8 cellular contexts compared by ENCODE assay signal in the genomic region with DNA sequence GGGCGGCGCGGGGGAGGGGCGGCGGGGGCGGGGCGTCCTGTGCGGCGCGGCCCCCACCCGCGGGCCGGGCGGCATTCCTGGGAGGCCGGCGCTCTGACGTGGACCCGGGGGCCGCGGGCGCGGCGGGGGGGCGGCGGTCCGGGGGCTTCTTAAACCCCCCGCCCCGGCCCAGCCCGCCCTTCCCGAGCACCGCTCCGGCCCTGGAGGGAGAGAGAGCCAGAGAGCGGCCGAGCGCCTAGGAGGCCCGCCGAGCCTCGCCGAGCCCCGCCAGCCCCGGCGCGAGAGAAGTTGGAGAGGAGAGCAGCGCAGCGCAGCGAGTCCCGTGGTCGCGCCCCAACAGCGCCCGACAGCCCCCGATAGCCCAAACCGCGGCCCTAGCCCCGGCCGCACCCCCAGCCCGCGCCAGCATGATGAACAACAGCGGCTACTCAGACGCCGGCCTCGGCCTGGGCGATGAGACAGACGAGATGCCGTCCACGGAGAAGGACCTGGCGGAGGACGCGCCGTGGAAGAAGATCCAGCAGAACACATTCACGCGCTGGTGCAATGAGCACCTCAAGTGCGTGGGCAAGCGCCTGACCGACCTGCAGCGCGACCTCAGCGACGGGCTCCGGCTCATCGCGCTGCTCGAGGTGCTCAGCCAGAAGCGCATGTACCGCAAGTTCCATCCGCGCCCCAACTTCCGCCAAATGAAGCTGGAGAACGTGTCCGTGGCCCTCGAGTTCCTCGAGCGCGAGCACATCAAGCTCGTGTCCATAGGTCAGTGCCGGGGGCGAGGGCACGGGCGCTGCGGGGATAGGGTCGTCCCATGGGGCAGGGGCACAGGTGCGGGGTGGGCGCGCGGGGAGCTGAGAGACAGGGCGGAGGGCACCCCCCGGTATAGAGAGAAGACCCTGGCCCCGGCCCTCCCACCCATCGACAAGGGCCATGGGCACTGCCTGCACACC. TPM values are rescaled to one million over a fixed set of nuclear protein-coding genes. Genes with fewer than 3 reads are reported as not detected.
DNase-seq lines count a peak whose midpoint lies in the region; ATAC-seq, FAIRE-seq and TF ChIP-seq lines count a peak whose summit lies in the region.

TSS of gene FLNC (plus strand) at position 176 of the 947 bp plus-strand sequence. CDS start at position 408, 232 bp downstream.

- H3K4me1 ChIP-seq in ES-I3 (ENCODE audit: insufficient read depth, low read length) (peaks cover 32% of the 10 kb centered on the region), K562 (replicated peaks in 1 of 2; ENCODE audit: control insufficient read depth in 2 of 2, insufficient read depth in 2 of 2, low read length in 2 of 2) (peaks cover 46 to 74% of the 10 kb centered on the region in 2 experiments), iPS-15b (ENCODE audit: control insufficient read depth, insufficient read depth, low read length) (peaks cover 5% of the 10 kb centered on the region)

- peak; percentile 40 for DNase-seq in RPMI8226
- peak; percentile 73 to 92 (median 82) for DNase-seq in K562 (ENCODE audit: extremely low read depth in 1 of 4, low spot score in 3 of 4)
- DNase-seq in skeletal muscle cell (ENCODE audit: low read depth): no peak
- no peak for DNase-seq in GM19240 (ENCODE audit: insufficient read length, low spot score)
- no peak for DNase-seq in GM19239 (ENCODE audit: insufficient read length, low spot score)

- H3K4me3 ChIP-seq in K562: peak within 1 kb of the TSS; percentile 66
- H3K4me3 ChIP-seq in iPS-15b (ENCODE audit: low read depth, low read length): peak within 1 kb of the TSS; percentile 63
- H3K4me3 ChIP-seq in skeletal muscle cell (ENCODE audit: low read depth, low read length): peak within 1 kb of the TSS; percentile 98

- H3K27ac ChIP-seq in K562 (ENCODE audit: extremely low read depth, low read depth, low read length): peak within 1 kb of the TSS; percentile 90

- no peaks in the 10 kb centered on the region for H3K9me1 ChIP-seq in K562 (ENCODE audit: control insufficient read depth, insufficient read depth, low read length)

- H4K20me1 ChIP-seq in K562 (replicated peaks; ENCODE audit: control insufficient read depth, insufficient read depth, low read length): 0 out of 2 replicates have a peak, but pooled peaks cover 4% of the 10 kb centered on the region

- CTCF ChIA-PET in K562 (lab: Yijun Ruan, JAX; ENCODE audit: low intra/inter-chr PET ratio): no interaction called here

- TF ChIP-seq POLR2A in K562 (conservative IDR thresholded peaks at IDR 0.05): peak; percentile 73; the same call in 1 of the 2 replicates

- H3K9me3 ChIP-seq in ES-I3 (ENCODE audit: control insufficient read depth, insufficient read depth, low read length) (no peaks in the 10 kb centered on the region), K562 (replicated peaks; ENCODE audit: control insufficient read depth, insufficient read depth, low read depth, low read length) (no peaks in the 10 kb centered on the region), iPS-15b (ENCODE audit: control insufficient read depth, insufficient read depth, low read length) (no peaks in the 10 kb centered on the region)

- in situ Hi-C loops in K562 (cut with MboI): no loop called here

- peak within 1 kb of the TSS; percentile 84 for H2AFZ ChIP-seq in K562 (ENCODE audit: low read depth, low read length)

- ATAC-seq in K562 (peak; percentile 12), HG02840 (IDR thresholded peaks at IDR 0.05; ENCODE audit: low FRiP score, unreplicated experiment) (no peak)

- H3K27me3 ChIP-seq in K562 (ENCODE audit: control insufficient read depth in 2 of 2, insufficient read depth in 2 of 2, low read length in 2 of 2) (no peaks in the 10 kb centered on the region), iPS-15b (ENCODE audit: control insufficient read depth, insufficient read depth, low read length) (peaks cover 15% of the 10 kb centered on the region)

- TF ChIP-seq EP300 in K562 (IDR thresholded peaks at IDR 0.05; ENCODE audit: low read length): no peak

- no peak for TF ChIP-seq CTCF in K562 (IDR thresholded peaks at IDR 0.05 in 2 of 3, conservative IDR thresholded peaks at IDR 0.05 in 1 of 3; ENCODE audit: insufficient read depth in 2 of 3, low read depth in 1 of 3, low read length in 3 of 3)

- FAIRE-seq in K562 (lab: Jason Lieb, UNC) (peak; percentile 71), GM19239 (lab: Jason Lieb, UNC) (no peak)

- H3K9ac ChIP-seq in ES-I3 (ENCODE audit: low read depth, low read length) (peak within 1 kb of the TSS; percentile 87), K562 (ENCODE audit: insufficient read depth in 1 of 2, low read depth in 2 of 2, low read length in 2 of 2) (peak within 1 kb of the TSS; percentile 91 to 95), iPS-15b (ENCODE audit: low read depth, low read length) (peak within 1 kb of the TSS; percentile 65)

- peaks cover 50% of the 10 kb centered on the region for H3K79me2 ChIP-seq in K562 (ENCODE audit: control insufficient read depth, insufficient read depth, low read length)

- peak within 1 kb of the TSS; percentile 97 for H3K4me2 ChIP-seq in K562 (ENCODE audit: insufficient read depth, low read length)

- POLR2A ChIA-PET in K562 (lab: Yijun Ruan, JAX): interaction anchor here (0.6 to 4.3 kb wide), 13 partner anchors 8 to 1121 kb away, joined by 3 to 39 read pairs (median 6); partner anchors contain the start of gene CALU

- peaks cover 3% of the 10 kb centered on the region for H3K36me3 ChIP-seq in ES-I3 (ENCODE audit: insufficient read depth, low read length)
- H3K36me3 ChIP-seq in K562 (ENCODE audit: control insufficient read depth, insufficient read depth, low read length): peaks cover 27% of the 10 kb centered on the region; the same call in 2 of the 3 replicates
- H3K36me3 ChIP-seq in iPS-15b (ENCODE audit: control insufficient read depth, insufficient read depth, low read length): no peaks in the 10 kb centered on the region

- intact Hi-C loops in K562 (cut with micrococcal nuclease): no loop called here

- BruUV-seq in K562 (replicated peaks; lab: Mats Ljungman, UMichigan): TSS peak; percentile 73

- TF ChIP-seq RAD21 in K562 (CRISPR knock-in tag; conservative IDR thresholded peaks at IDR 0.05 in 1 of 2, IDR thresholded peaks at IDR 0.05 in 1 of 2): peak in 1 of 2 experiments; percentile 15; a peak in 1 of 4 replicates

- under 1% methylated on average over 58 of the region's 109 CpGs for WGBS in K562 (ENCODE audit: insufficient coverage, low coverage, missing lambda C conversion rate)

TF ChIP-seq in K562, 482 proteins besides CTCF, POLR2A, EP300 and RAD21 (continues in another document):
- TF ChIP-seq SNRNP70 (optimal IDR thresholded peaks at IDR 0.05; ENCODE audit: low read depth, low read length) (no peak), SRSF3 (IDR thresholded peaks at IDR 0.05; ENCODE audit: insufficient read depth, low read length) (no peak), CXXC5 (CRISPR knock-in tag; IDR thresholded peaks at IDR 0.05) (peak; percentile 74), ZNF77 (CRISPR knock-in tag; IDR thresholded peaks at IDR 0.05) (no peak), EGR1 (conservative IDR thresholded peaks at IDR 0.05) (peak; percentile 71)
- TF ChIP-seq, protein P1, sequence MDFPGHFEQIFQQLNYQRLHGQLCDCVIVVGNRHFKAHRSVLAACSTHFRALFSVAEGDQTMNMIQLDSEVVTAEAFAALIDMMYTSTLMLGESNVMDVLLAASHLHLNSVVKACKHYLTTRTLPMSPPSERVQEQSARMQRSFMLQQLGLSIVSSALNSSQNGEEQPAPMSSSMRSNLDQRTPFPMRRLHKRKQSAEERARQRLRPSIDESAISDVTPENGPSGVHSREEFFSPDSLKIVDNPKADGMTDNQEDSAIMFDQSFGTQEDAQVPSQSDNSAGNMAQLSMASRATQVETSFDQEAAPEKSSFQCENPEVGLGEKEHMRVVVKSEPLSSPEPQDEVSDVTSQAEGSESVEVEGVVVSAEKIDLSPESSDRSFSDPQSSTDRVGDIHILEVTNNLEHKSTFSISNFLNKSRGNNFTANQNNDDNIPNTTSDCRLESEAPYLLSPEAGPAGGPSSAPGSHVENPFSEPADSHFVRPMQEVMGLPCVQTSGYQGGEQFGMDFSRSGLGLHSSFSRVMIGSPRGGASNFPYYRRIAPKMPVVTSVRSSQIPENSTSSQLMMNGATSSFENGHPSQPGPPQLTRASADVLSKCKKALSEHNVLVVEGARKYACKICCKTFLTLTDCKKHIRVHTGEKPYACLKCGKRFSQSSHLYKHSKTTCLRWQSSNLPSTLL (IDR thresholded peaks at IDR 0.05): no peak
- TF ChIP-seq, protein P2, sequence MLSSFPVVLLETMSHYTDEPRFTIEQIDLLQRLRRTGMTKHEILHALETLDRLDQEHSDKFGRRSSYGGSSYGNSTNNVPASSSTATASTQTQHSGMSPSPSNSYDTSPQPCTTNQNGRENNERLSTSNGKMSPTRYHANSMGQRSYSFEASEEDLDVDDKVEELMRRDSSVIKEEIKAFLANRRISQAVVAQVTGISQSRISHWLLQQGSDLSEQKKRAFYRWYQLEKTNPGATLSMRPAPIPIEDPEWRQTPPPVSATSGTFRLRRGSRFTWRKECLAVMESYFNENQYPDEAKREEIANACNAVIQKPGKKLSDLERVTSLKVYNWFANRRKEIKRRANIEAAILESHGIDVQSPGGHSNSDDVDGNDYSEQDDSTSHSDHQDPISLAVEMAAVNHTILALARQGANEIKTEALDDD (IDR thresholded peaks at IDR 0.05): no peak

RNA-seq across cellular contexts. Expression of gene FLNC, which starts in this region (rescaled TPM):
- total RNA-seq in K562 (2011; cell fraction: chromatin; rRNA removed; ENCODE audit: low replicate concordance): 62.5 and 206 TPM in 2 replicates
- total RNA-seq in K562 (2011; cell fraction: nucleolus; rRNA removed): 132 and 134 TPM in 2 replicates
- 72.1 and 81.0 TPM in 2 replicates for total RNA-seq in K562 (2011; cell fraction: nucleoplasm; rRNA removed)
- total RNA-seq in K562 (2014; rRNA removed) (60.7 and 94.5 TPM in 2 replicates), K562 (2014; rRNA removed; fragmentation: Illumina TruSeq; extraction: Trizol) (11.4 and 18.2 TPM in 2 replicates), K562 (2015; rRNA removed; fragmentation: Illumina TruSeq; extraction: Trizol) (28.8 and 33.3 TPM in 2 replicates), K562 (2021) (148 and 155 TPM in 2 replicates)
- polyA plus RNA-seq in K562 (2011; rRNA removed) (10.3 and 11.4 TPM in 2 replicates), K562 (2014; fragmentation: Illumina TruSeq; extraction: Trizol) (32.8 and 55.3 TPM in 2 replicates), K562 (2014; fragmentation: Nextera tagmentation; extraction: Ambion mirVana) (1 to 10 TPM in 1 of 2 experiments, under 1 TPM in 1; 0.90 to 1.1 TPM), K562 (2014; rRNA removed) (29.0 and 34.7 TPM in 2 replicates)
- polyA plus RNA-seq in K562 (2011; cell fraction: cytosol; rRNA removed): 11.4 and 26.8 TPM in 2 replicates
- polyA plus RNA-seq in K562 (2011; cell fraction: nucleus; rRNA removed): 58.5 and 126 TPM in 2 replicates
- 66.6 and 106 TPM in 2 replicates for polyA plus RNA-seq in K562 (2012)
- polyA minus RNA-seq in K562 (2011; rRNA and poly(A)+ RNA removed): 15.1 and 41.9 TPM in 2 replicates
- polyA minus RNA-seq in K562 (2011; cell fraction: cytosol; rRNA and poly(A)+ RNA removed): 127 and 146 TPM in 2 replicates
- 53.1 and 53.6 TPM in 2 replicates for polyA minus RNA-seq in K562 (2011; cell fraction: nucleus; rRNA and poly(A)+ RNA removed)

Comparison
In these comparisons a context has a peak if more than half of its experiments do, and no peak if none do; other contexts are left out.
1. DNase-seq: peak in RPMI8226 (single experiment) and K562 (4 of 4); none in skeletal muscle cell (single experiment), GM19240 (single experiment) and GM19239 (single experiment).
2. Peak in every context shown above with its lines, with median percentiles within 50 percentile points of each other: H3K9ac ChIP-seq and H3K4me3 ChIP-seq.